Comparison of ENCODE assay signal across 6 cellular contexts in the genomic region with DNA sequence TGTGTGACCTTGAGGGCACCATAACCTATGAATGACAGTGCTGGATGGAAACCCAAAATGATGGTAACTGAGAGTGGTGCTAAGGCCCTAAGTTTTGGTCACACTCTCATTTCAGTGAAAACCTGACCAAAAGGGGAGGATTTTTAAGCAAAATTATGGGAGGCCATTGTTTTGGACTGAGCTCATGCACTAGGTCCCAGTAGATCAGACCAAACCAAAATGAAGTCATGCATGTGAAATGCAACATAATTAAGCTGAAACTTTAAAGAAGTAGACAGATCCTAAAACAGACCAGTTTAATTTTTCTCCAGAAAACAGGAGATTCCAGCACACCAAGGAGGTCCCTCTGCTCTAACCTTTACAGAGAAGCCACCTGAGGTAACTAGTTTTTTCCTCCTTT. TPM values are rescaled to one million over a fixed set of nuclear protein-coding genes. Genes with fewer than 3 reads are reported as not detected.
"Had no signal": no experiment of that assay in that cellular context is flagged by ENCODE, and none has a peak within 500 bp of the region (broad histone marks: within the 10 kb centered on the region; RNA-seq: fewer than 3 reads in every experiment).

No MANE protein-coding gene starts in this region.

- H2AFZ ChIP-seq: GM23338 had no signal

- H3K4me2 ChIP-seq: GM23338 had no signal

- H3K4me3 ChIP-seq: GM23338, K562 had no signal

- DNase-seq: H9, HCEC 1CT, IMR-90 had no signal

- ATAC-seq: GM23338, K562 had no signal

RNA-seq across cellular contexts. Expression of gene THBS2, which starts 24.0 kb away (rescaled TPM):
- total RNA-seq: HT-29 had no signal
